14 cellular contexts compared by ENCODE assay signal in the genomic region with DNA sequence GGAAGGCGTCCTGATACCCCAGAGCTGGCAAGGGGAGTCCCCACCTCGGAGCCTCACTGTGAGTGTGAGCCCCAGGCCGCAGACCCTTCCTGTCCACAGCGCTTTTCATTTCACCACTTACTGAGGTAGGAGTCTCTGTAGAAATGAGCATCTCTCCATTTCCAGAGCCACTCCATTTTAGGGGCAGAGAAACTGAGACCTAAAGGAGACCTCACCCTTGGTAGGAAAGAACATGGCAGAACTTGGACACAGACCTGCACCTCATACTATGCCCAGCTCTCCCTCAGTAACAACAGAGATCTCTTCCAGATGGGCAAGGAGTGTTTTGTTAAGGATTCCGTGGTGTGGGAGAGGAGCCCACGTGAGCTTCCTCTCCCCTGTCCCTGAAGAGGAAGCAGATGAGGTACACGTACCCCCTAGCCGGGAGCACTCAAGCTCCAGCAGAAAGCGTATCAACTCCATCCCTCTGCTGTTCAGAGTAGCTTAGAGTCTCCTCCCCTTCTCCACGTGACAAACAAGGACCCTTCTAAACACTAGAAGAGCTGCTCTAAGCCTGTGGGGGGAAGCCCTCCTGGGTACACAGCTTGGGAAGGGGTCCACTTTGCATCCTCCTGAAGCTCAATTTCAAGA.
DNase-seq lines count a peak whose midpoint lies in the region; ATAC-seq and TF ChIP-seq lines count a peak whose summit lies in the region.
"Had no signal": no experiment of that assay in that cellular context is flagged by ENCODE, and none has a peak within 500 bp of the region (broad histone marks: within the 10 kb centered on the region; RNA-seq: fewer than 3 reads in every experiment).

No MANE protein-coding gene starts in this region.

- peaks cover 31 to 48% (median 41%) of the 10 kb centered on the region in 3 donors for H3K36me3 ChIP-seq in tibial artery
- H3K36me3 ChIP-seq: prostate gland had no signal

- H3K27me3 Mint-ChIP-seq in activated naive CD4-positive, alpha-beta T cell treated with anti-CD3 and anti-CD28 coated beads, Interleukin-2, amount 50 U/mL, for 24 hours = peaks cover 7% of the 10 kb centered on the region

- peak overlapping the region; percentile 49 for H3K4me3 Mint-ChIP-seq in activated naive CD4-positive, alpha-beta T cell treated with anti-CD3 and anti-CD28 coated beads, Interleukin-2, amount 50 U/mL, for 24 hours

- no peaks in the 10 kb centered on the region for H3K9me3 Mint-ChIP-seq in activated naive CD4-positive, alpha-beta T cell treated with anti-CD3 and anti-CD28 coated beads, Interleukin-2, amount 50 U/mL, for 24 hours
- H3K9me3 Mint-ChIP-seq: activated naive CD4-positive, alpha-beta T cell treated with anti-CD3 and anti-CD28 coated beads, Interleukin-2, amount 50 U/mL, for 72 hours had no signal

- ATAC-seq in HG03521 (IDR thresholded peaks at IDR 0.05; ENCODE audit: unreplicated experiment) = no peak
- ATAC-seq in GM19467 (IDR thresholded peaks at IDR 0.05; ENCODE audit: unreplicated experiment) = no peak

- H3K4me1 ChIP-seq in tibial artery = peaks cover 0 to 64% (median 22%) of the 10 kb centered on the region in 4 donors
- H3K4me1 ChIP-seq: prostate gland had no signal

- TF ChIP-seq CTCF in VCaP (conservative IDR thresholded peaks at IDR 0.05) (no peak), tibial artery (IDR thresholded peaks at IDR 0.05) (no peak)

- intact Hi-C loops in tibial artery (cut with DNase I; ENCODE audit: low total_unique reads) = loop anchor here (10.0 kb wide), 1 partner anchor 622 kb away; no protein-coding TSS in a partner anchor

- peak overlapping the region; percentile 12 for H3K27ac Mint-ChIP-seq in activated naive CD4-positive, alpha-beta T cell treated with anti-CD3 and anti-CD28 coated beads, Interleukin-2, amount 50 U/mL, for 24 hours

- DNase-seq in activated naive CD4-positive, alpha-beta T cell (lab: John Stamatoyannopoulos, UW) = no peak
- DNase-seq in tibial artery (no peak), NAMALWA (ENCODE audit: low spot score) (no peak)
- DNase-seq: activated CD8-positive, alpha-beta memory T cell treated with anti-CD3 and anti-CD28 coated beads for 24 hours; DMS 273 treated with DMSO at 0.1 percent for 48 hours; midbrain; stimulated activated CD8-positive, alpha-beta memory T cell treated with anti-CD3 and anti-CD28 coated beads, Interleukin-4, amount 100 ng/mL, for 48 hours had no signal

- no peaks in the 10 kb centered on the region for H3K36me3 Mint-ChIP-seq in activated naive CD4-positive, alpha-beta T cell treated with anti-CD3 and anti-CD28 coated beads, Interleukin-2, amount 50 U/mL, for 24 hours
- H3K36me3 Mint-ChIP-seq: activated naive CD4-positive, alpha-beta T cell treated with anti-CD3 and anti-CD28 coated beads, Interleukin-2, amount 50 U/mL, for 72 hours had no signal

- H3K27me3 ChIP-seq in tibial artery = no peaks in the 10 kb centered on the region

- H3K4me3 ChIP-seq in iPS-11a (ENCODE audit: low read depth, low read length) (peak overlapping the region; percentile 29), tibial artery (no peak overlapping the region)

- H3K27ac ChIP-seq in VCaP (peak overlapping the region; percentile 8; the same call in 1 of the 2 replicates), tibial artery (peak overlapping the region; percentile 23 to 98)

- no peaks in the 10 kb centered on the region for H3K9me3 ChIP-seq in tibial artery
- H3K9me3 ChIP-seq: prostate gland had no signal

- H3K4me1 Mint-ChIP-seq in activated naive CD4-positive, alpha-beta T cell treated with anti-CD3 and anti-CD28 coated beads, Interleukin-2, amount 50 U/mL, for 24 hours = peaks cover 3% of the 10 kb centered on the region
